In genomic region chr12:122093098-122093883, GRCh38 we compare ENCODE assay signal across 1 cellular context.
A peak's percentile ranks its signal among the peaks of the same experiment; 100 is the strongest.
TF ChIP-seq lines count a peak whose summit lies in the region.

No MANE protein-coding gene starts in this region.

TF ChIP-seq in K562, 482 proteins besides CTCF, POLR2A, EP300 and RAD21 (continued from another document):
- TF ChIP-seq ARID4B (CRISPR knock-in tag; IDR thresholded peaks at IDR 0.05) (peak; percentile 73; the same call in 1 of the 2 replicates), MAX (CRISPR knock-in tag; IDR thresholded peaks at IDR 0.05) (peak; percentile 36; the same call in 1 of the 2 replicates), ELK1 (CRISPR knock-in tag; IDR thresholded peaks at IDR 0.05) (no peak), ZNF639 (CRISPR knock-in tag; conservative IDR thresholded peaks at IDR 0.05 in 1 of 2, IDR thresholded peaks at IDR 0.05 in 1 of 2) (no peak), ZNF224 (CRISPR knock-in tag; IDR thresholded peaks at IDR 0.05) (no peak), UBTF (IDR thresholded peaks at IDR 0.05; ENCODE audit: borderline replicate concordance in 1 of 2, low read depth in 2 of 2, low read length in 2 of 2) (no peak), NR2F6 (CRISPR knock-in tag; IDR thresholded peaks at IDR 0.05) (no peak), HDAC8 (tag; IDR thresholded peaks at IDR 0.05) (no peak), PTBP1 (IDR thresholded peaks at IDR 0.05; ENCODE audit: low read depth, low read length) (no peak), JUNB (CRISPR knock-in tag; conservative IDR thresholded peaks at IDR 0.05) (no peak), TAF1 (IDR thresholded peaks at IDR 0.05; ENCODE audit: control insufficient read depth, extremely low read depth, insufficient read depth, low read length, severe bottlenecking) (no peak), ZNF41 (CRISPR knock-in tag; conservative IDR thresholded peaks at IDR 0.05) (no peak), FOXJ2 (tag; IDR thresholded peaks at IDR 0.05) (no peak), MLLT1 (IDR thresholded peaks at IDR 0.05) (peak; percentile 7 to 11; a peak in 1 of 4 replicates), LARP7 (IDR thresholded peaks at IDR 0.05) (0 out of 2 replicates have a peak, but pooled peaks have one; percentile 6), SMAD2 (IDR thresholded peaks at IDR 0.05; ENCODE audit: low read depth, low read length) (no peak), E2F8 (IDR thresholded peaks at IDR 0.05; ENCODE audit: low read depth, partially characterized antibody) (no peak), ZNF766 (CRISPR knock-in tag; conservative IDR thresholded peaks at IDR 0.05) (no peak), MXD1 (CRISPR knock-in tag; IDR thresholded peaks at IDR 0.05; ENCODE audit: borderline replicate concordance, poor library complexity, severe bottlenecking) (no peak), ZNF445 (CRISPR knock-in tag; IDR thresholded peaks at IDR 0.05; ENCODE audit: low read depth) (no peak), MYBL2 (IDR thresholded peaks at IDR 0.05; ENCODE audit: low read depth) (no peak), MYBL2 (CRISPR knock-in tag; IDR thresholded peaks at IDR 0.05; ENCODE audit: borderline replicate concordance) (no peak), E2F3 (CRISPR knock-in tag; IDR thresholded peaks at IDR 0.05) (no peak), STAT5A (IDR thresholded peaks at IDR 0.05; ENCODE audit: borderline replicate concordance, low read length) (peak; percentile 11; the same call in 1 of the 2 replicates), DEAF1 (CRISPR knock-in tag; IDR thresholded peaks at IDR 0.05) (no peak), ZBTB43 (CRISPR knock-in tag; IDR thresholded peaks at IDR 0.05) (no peak), ZC3H4 (CRISPR knock-in tag; IDR thresholded peaks at IDR 0.05; ENCODE audit: borderline replicate concordance) (0 out of 2 replicates have a peak, but pooled peaks have one; percentile 16), MED1 (CRISPR knock-in tag; IDR thresholded peaks at IDR 0.05; ENCODE audit: borderline replicate concordance) (peak; percentile 76; the same call in 1 of the 2 replicates), ZBTB1 (CRISPR knock-in tag; IDR thresholded peaks at IDR 0.05; ENCODE audit: borderline replicate concordance, low read depth) (no peak), HDAC6 (IDR thresholded peaks at IDR 0.05; ENCODE audit: low read depth, low read length) (peak; percentile 53; the same call in 1 of the 2 replicates), ZBTB12 (CRISPR knock-in tag; IDR thresholded peaks at IDR 0.05) (no peak)
